ENCODE assay signal across 28 cellular contexts in the genomic region with DNA sequence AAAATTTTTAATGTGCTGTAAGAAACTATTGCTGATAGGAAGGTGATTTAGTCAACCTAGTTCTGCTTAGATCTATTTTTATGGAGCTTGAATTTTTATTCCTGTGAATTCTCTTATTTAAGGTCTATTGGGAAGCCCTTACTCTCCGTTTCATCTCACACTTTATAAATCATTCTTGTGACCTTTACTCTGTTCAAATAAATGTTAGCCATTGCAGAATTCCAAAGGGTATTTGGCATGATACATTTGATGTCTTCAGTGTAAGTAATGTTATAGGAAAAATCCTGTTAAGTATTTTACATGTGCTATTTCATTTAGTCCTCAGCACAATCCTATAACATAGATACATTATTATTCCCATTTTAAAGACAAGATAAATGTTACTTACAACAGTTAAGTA. TPM values are rescaled to one million over a fixed set of nuclear protein-coding genes. Genes with fewer than 3 reads are reported as not detected.
"Had no signal": no experiment of that assay in that cellular context is flagged by ENCODE, and none has a peak within 500 bp of the region (broad histone marks: within the 10 kb centered on the region; RNA-seq: fewer than 3 reads in every experiment).

No MANE protein-coding gene starts in this region.

- H3K9me3 ChIP-seq: esophagus squamous epithelium, gastrocnemius medialis, left ventricle myocardium inferior, lower lobe of right lung, mucosa of descending colon had no signal

- H3K36me3 Mint-ChIP-seq: naive B cell had no signal

- H3K4me1 ChIP-seq: esophagus squamous epithelium, gastrocnemius medialis, heart right ventricle, left ventricle myocardium inferior, lower lobe of right lung had no signal

- H3K4me1 Mint-ChIP-seq: mesothelial cell of epicardium, naive B cell had no signal

- H3K27me3 Mint-ChIP-seq: naive B cell had no signal

- H3K27ac ChIP-seq: coronary artery, dorsolateral prefrontal cortex, epithelial cell of prostate, esophagus squamous epithelium, gastrocnemius medialis, heart right ventricle, left ventricle myocardium inferior, lower lobe of right lung had no signal

- DNase-seq: dermis blood vessel endothelial cell; dorsolateral prefrontal cortex; effector CD4-positive, alpha-beta T cell; effector memory CD4-positive, alpha-beta T cell; erythroblast; esophagus squamous epithelium; foreskin fibroblast; foreskin melanocyte; gastrocnemius medialis; glutamatergic neuron; head of caudate nucleus; heart right ventricle; hippocampal formation; left cardiac atrium; left ventricle myocardium inferior; lower lobe of right lung; mesenchymal stem cell; mucosa of descending colon; naive B cell had no signal

- H3K4me3 Mint-ChIP-seq: mesothelial cell of epicardium, naive B cell had no signal

- ATAC-seq: esophagus mucosa, gastrocnemius medialis, heart right ventricle, left cardiac atrium, lower lobe of right lung, mucosa of descending colon had no signal

- H3K4me3 ChIP-seq: coronary artery, dorsolateral prefrontal cortex, esophagus squamous epithelium, gastrocnemius medialis, heart right ventricle, left ventricle myocardium inferior, lower lobe of right lung, mucosa of descending colon had no signal

- H3K27me3 ChIP-seq: dorsolateral prefrontal cortex, esophagus squamous epithelium, gastrocnemius medialis, heart right ventricle had no signal

- FAIRE-seq: colon, islet of Langerhans, keratinocyte had no signal

- H3K36me3 ChIP-seq: esophagus squamous epithelium, gastrocnemius medialis, heart right ventricle, left ventricle myocardium inferior, lower lobe of right lung had no signal

- H3K27ac Mint-ChIP-seq: mesothelial cell of epicardium, naive B cell had no signal

RNA-seq across cellular contexts. Expression of gene PTPRQ, which starts 12.5 kb away (rescaled TPM):
- total RNA-seq: dermis blood vessel endothelial cell, glomerular endothelial cell, lung microvascular endothelial cell had no signal
